1 cellular context compared by ENCODE assay signal in the genomic region with DNA sequence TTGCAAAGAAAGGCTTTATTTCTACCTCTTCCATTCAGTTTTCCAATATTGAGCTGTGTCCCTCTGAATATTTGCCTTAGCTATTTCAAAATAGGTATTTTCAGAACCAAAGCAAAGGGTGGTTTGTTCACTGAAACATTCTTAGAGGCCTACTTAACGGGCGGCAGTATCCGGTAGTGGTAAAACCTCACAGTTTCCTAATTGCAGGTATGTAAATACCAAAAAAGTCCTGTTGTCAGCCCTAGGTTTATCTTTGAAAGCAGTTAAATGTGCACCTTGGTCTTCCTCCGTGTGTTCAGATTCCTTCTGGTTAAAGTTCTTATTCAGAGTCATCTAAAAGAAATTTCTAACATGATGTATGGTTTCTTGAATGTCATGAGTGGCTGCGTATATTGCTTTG.
A peak's percentile ranks its signal among the peaks of the same experiment; 100 is the strongest.
TF ChIP-seq lines count a peak whose summit lies in the region.

No MANE protein-coding gene starts in this region.

TF ChIP-seq in HepG2, 621 proteins besides CTCF, POLR2A, EP300 and RAD21 (continued from another document):
- TF ChIP-seq, protein P1, sequence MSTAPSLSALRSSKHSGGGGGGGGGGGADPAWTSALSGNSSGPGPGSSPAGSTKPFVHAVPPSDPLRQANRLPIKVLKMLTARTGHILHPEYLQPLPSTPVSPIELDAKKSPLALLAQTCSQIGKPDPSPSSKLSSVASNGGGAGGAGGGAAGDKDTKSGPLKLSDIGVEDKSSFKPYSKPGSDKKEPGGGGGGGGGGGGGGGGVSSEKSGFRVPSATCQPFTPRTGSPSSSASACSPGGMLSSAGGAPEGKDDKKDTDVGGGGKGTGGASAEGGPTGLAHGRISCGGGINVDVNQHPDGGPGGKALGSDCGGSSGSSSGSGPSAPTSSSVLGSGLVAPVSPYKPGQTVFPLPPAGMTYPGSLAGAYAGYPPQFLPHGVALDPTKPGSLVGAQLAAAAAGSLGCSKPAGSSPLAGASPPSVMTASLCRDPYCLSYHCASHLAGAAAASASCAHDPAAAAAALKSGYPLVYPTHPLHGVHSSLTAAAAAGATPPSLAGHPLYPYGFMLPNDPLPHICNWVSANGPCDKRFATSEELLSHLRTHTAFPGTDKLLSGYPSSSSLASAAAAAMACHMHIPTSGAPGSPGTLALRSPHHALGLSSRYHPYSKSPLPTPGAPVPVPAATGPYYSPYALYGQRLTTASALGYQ (CRISPR knock-in tag; IDR thresholded peaks at IDR 0.05) = no peak
- TF ChIP-seq, protein P2, sequence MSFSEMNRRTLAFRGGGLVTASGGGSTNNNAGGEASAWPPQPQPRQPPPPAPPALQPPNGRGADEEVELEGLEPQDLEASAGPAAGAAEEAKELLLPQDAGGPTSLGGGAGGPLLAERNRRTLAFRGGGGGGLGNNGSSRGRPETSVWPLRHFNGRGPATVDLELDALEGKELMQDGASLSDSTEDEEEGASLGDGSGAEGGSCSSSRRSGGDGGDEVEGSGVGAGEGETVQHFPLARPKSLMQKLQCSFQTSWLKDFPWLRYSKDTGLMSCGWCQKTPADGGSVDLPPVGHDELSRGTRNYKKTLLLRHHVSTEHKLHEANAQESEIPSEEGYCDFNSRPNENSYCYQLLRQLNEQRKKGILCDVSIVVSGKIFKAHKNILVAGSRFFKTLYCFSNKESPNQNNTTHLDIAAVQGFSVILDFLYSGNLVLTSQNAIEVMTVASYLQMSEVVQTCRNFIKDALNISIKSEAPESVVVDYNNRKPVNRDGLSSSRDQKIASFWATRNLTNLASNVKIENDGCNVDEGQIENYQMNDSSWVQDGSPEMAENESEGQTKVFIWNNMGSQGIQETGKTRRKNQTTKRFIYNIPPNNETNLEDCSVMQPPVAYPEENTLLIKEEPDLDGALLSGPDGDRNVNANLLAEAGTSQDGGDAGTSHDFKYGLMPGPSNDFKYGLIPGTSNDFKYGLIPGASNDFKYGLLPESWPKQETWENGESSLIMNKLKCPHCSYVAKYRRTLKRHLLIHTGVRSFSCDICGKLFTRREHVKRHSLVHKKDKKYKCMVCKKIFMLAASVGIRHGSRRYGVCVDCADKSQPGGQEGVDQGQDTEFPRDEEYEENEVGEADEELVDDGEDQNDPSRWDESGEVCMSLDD (CRISPR knock-in tag; IDR thresholded peaks at IDR 0.05; ENCODE audit: borderline replicate concordance) = 0 out of 2 replicates have a peak, but pooled peaks have one; percentile 43
- TF ChIP-seq EZH2 (conservative IDR thresholded peaks at IDR 0.05; ENCODE audit: low read depth, low read length) (no peak), TAF1 (CRISPR knock-in tag; IDR thresholded peaks at IDR 0.05) (no peak), TGIF2 (CRISPR knock-in tag; IDR thresholded peaks at IDR 0.05) (no peak), ISX (CRISPR knock-in tag; conservative IDR thresholded peaks at IDR 0.05) (no peak), PAXIP1 (CRISPR knock-in tag; conservative IDR thresholded peaks at IDR 0.05) (peak; percentile 44)
